In the genomic region with DNA sequence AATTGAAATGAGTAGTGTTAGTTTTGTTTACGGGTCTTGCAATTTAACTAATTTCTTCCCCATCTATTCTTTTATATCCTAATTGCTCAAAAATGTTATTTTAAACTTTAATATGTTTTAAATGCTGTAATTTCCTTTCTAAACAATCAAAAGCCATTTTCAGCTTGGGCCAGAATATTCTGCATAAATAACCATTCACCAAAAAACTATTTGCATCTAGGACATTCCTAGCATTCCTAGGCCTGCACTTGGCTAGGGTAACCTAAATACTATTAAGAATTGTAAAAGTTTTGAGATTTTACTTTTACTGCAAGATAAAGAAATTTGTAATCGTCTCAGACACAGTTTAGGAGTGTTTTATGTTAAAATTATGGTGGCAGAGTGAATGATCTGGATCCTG, we compare ENCODE assay signal across 1 cellular context.
TF ChIP-seq lines count a peak whose summit lies in the region.

No MANE protein-coding gene starts in this region.

TF ChIP-seq in SK-N-SH, 30 proteins besides CTCF, POLR2A, EP300 and RAD21 (continued from another document):
- TF ChIP-seq, protein P1, sequence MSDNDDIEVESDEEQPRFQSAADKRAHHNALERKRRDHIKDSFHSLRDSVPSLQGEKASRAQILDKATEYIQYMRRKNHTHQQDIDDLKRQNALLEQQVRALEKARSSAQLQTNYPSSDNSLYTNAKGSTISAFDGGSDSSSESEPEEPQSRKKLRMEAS (IDR thresholded peaks at IDR 0.05; ENCODE audit: low read depth) = no peak
- TF ChIP-seq YY1 (IDR thresholded peaks at IDR 0.05; ENCODE audit: low read depth) (no peak), RFX5 (IDR thresholded peaks at IDR 0.05; ENCODE audit: low read length) (no peak), FOSL2 (IDR thresholded peaks at IDR 0.05; ENCODE audit: borderline replicate concordance, low read depth) (peak; percentile 61; the same call in 1 of the 2 replicates), SMC3 (IDR thresholded peaks at IDR 0.05; ENCODE audit: low read depth, low read length) (no peak), RXRA (IDR thresholded peaks at IDR 0.05; ENCODE audit: borderline replicate concordance, low read depth) (no peak), MEF2A (IDR thresholded peaks at IDR 0.05; ENCODE audit: borderline replicate concordance, low read depth) (no peak), NRF1 (IDR thresholded peaks at IDR 0.05; ENCODE audit: low read depth, low read length) (no peak), NFIC (IDR thresholded peaks at IDR 0.05; ENCODE audit: borderline replicate concordance) (peak; percentile 66), TAF1 (IDR thresholded peaks at IDR 0.05; ENCODE audit: borderline replicate concordance, low read depth, low read length) (no peak), TEAD4 (IDR thresholded peaks at IDR 0.05; ENCODE audit: borderline replicate concordance, insufficient read depth) (peak; percentile 91), TCF12 (IDR thresholded peaks at IDR 0.05) (peak; percentile 33; the same call in 1 of the 2 replicates), FOXM1 (IDR thresholded peaks at IDR 0.05; ENCODE audit: low read depth) (no peak), POLR2AphosphoS5 (IDR thresholded peaks at IDR 0.05; ENCODE audit: low read depth, low read length) (no peak), JUND (IDR thresholded peaks at IDR 0.05) (peak; percentile 54), GABPA (IDR thresholded peaks at IDR 0.05; ENCODE audit: low read depth) (no peak)
- TF ChIP-seq, protein P2, sequence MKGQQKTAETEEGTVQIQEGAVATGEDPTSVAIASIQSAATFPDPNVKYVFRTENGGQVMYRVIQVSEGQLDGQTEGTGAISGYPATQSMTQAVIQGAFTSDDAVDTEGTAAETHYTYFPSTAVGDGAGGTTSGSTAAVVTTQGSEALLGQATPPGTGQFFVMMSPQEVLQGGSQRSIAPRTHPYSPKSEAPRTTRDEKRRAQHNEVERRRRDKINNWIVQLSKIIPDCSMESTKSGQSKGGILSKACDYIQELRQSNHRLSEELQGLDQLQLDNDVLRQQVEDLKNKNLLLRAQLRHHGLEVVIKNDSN (IDR thresholded peaks at IDR 0.05; ENCODE audit: borderline replicate concordance, low read depth) = no peak
- TF ChIP-seq, protein P3, sequence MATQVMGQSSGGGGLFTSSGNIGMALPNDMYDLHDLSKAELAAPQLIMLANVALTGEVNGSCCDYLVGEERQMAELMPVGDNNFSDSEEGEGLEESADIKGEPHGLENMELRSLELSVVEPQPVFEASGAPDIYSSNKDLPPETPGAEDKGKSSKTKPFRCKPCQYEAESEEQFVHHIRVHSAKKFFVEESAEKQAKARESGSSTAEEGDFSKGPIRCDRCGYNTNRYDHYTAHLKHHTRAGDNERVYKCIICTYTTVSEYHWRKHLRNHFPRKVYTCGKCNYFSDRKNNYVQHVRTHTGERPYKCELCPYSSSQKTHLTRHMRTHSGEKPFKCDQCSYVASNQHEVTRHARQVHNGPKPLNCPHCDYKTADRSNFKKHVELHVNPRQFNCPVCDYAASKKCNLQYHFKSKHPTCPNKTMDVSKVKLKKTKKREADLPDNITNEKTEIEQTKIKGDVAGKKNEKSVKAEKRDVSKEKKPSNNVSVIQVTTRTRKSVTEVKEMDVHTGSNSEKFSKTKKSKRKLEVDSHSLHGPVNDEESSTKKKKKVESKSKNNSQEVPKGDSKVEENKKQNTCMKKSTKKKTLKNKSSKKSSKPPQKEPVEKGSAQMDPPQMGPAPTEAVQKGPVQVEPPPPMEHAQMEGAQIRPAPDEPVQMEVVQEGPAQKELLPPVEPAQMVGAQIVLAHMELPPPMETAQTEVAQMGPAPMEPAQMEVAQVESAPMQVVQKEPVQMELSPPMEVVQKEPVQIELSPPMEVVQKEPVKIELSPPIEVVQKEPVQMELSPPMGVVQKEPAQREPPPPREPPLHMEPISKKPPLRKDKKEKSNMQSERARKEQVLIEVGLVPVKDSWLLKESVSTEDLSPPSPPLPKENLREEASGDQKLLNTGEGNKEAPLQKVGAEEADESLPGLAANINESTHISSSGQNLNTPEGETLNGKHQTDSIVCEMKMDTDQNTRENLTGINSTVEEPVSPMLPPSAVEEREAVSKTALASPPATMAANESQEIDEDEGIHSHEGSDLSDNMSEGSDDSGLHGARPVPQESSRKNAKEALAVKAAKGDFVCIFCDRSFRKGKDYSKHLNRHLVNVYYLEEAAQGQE (IDR thresholded peaks at IDR 0.05; ENCODE audit: low read depth, low read length) = no peak
- TF ChIP-seq, protein P4, sequence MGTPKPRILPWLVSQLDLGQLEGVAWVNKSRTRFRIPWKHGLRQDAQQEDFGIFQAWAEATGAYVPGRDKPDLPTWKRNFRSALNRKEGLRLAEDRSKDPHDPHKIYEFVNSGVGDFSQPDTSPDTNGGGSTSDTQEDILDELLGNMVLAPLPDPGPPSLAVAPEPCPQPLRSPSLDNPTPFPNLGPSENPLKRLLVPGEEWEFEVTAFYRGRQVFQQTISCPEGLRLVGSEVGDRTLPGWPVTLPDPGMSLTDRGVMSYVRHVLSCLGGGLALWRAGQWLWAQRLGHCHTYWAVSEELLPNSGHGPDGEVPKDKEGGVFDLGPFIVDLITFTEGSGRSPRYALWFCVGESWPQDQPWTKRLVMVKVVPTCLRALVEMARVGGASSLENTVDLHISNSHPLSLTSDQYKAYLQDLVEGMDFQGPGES (IDR thresholded peaks at IDR 0.05; ENCODE audit: low read depth, low read length) = no peak
